ENCODE assay signal across 9 cellular contexts in genomic region chr20:37411408-37412306, GRCh38.
DNase-seq lines count a peak whose midpoint lies in the region; TF ChIP-seq lines count a peak whose summit lies in the region.
"Had no signal": no experiment of that assay in that cellular context is flagged by ENCODE, and none has a peak within 500 bp of the region (broad histone marks: within the 10 kb centered on the region; RNA-seq: fewer than 3 reads in every experiment).

No MANE protein-coding gene starts in this region.

- H3K4me1 ChIP-seq in mesenchymal stem cell (ENCODE audit: control insufficient read depth, insufficient read depth, low read depth, low read length): peaks cover 9% of the 10 kb centered on the region
- H3K4me1 ChIP-seq in esophagus squamous epithelium: peaks cover 11 to 60% (median 11%) of the 10 kb centered on the region in 3 donors

- H3K4me2 ChIP-seq in mesenchymal stem cell (ENCODE audit: low read length, poor library complexity, severe bottlenecking): no peak overlapping the region

- peak overlapping the region; percentile 47 for H3K4me3 ChIP-seq in GM12864 (ENCODE audit: low read depth, low read length)
- peak overlapping the region in 1 of 2 experiments; percentile 83 for H3K4me3 ChIP-seq in mesenchymal stem cell (ENCODE audit: insufficient read depth in 1 of 2, low read depth in 1 of 2, low read length in 2 of 2)
- peak overlapping the region in 2 of 4 donors; percentile 38 to 59 for H3K4me3 ChIP-seq in esophagus squamous epithelium

- peak overlapping the region; percentile 0 for H2AFZ ChIP-seq in mesenchymal stem cell (ENCODE audit: low read depth, low read length)

- no peak overlapping the region for H3K4me3 Mint-ChIP-seq in activated CD4-positive, alpha-beta memory T cell treated with anti-CD3 and anti-CD28 coated beads for 36 hours

- no peak overlapping the region for H4K8ac ChIP-seq in mesenchymal stem cell (ENCODE audit: low read length)

- 29% methylated on average over 7 of the region's 18 CpGs for WGBS in mesenchymal stem cell
- 21 to 32% methylated on average over 15 to 16 of the region's 18 CpGs for WGBS in esophagus squamous epithelium, 2 donors

- DNase-seq in AG20443 (ENCODE audit: low spot score): peak; percentile 44
- no peak for DNase-seq in GM12864 (ENCODE audit: low read depth)
- DNase-seq in activated CD4-positive, alpha-beta memory T cell treated with anti-CD3 and anti-CD28 coated beads for 36 hours: peak; percentile 19
- no peak for DNase-seq in mesenchymal stem cell
- no peak for DNase-seq in NCI-H774 (lab: John Stamatoyannopoulos, UW)
- DNase-seq in esophagus squamous epithelium (lab: John Stamatoyannopoulos, UW): no peak
- no peak for DNase-seq in RKO (ENCODE audit: low spot score)
- DNase-seq in SW 1271 (lab: John Stamatoyannopoulos, UW): no peak
- DNase-seq: activated gamma-delta T cell had no signal

- H3K27me3 ChIP-seq in mesenchymal stem cell (ENCODE audit: control insufficient read depth in 1 of 2, insufficient read depth in 1 of 2, low read length in 2 of 2) (peaks cover 79 to 90% of the 10 kb centered on the region in 2 experiments), esophagus squamous epithelium (peaks cover 0 to 70% (median 0%) of the 10 kb centered on the region in 4 donors)

- H3K4me1 Mint-ChIP-seq in activated CD4-positive, alpha-beta memory T cell treated with anti-CD3 and anti-CD28 coated beads for 36 hours (ENCODE audit: low read depth): peaks cover 4% of the 10 kb centered on the region

- H3K9me3 ChIP-seq in mesenchymal stem cell (ENCODE audit: control insufficient read depth, low read length) (no peaks in the 10 kb centered on the region), esophagus squamous epithelium (no peaks in the 10 kb centered on the region)

- no peak for TF ChIP-seq POLR2A in esophagus squamous epithelium (IDR thresholded peaks at IDR 0.05)

- no peak overlapping the region for H2BK15ac ChIP-seq in mesenchymal stem cell (ENCODE audit: low read depth, poor library complexity, severe bottlenecking)

- H2BK5ac ChIP-seq in mesenchymal stem cell (ENCODE audit: low read depth, low read length, poor library complexity, severe bottlenecking): no peak overlapping the region

- H3K36me3 Mint-ChIP-seq in activated CD4-positive, alpha-beta memory T cell treated with anti-CD3 and anti-CD28 coated beads for 36 hours: no peaks in the 10 kb centered on the region

- H4K91ac ChIP-seq in mesenchymal stem cell (ENCODE audit: low read length): no peak overlapping the region

- peak overlapping the region in 1 of 2 experiments; percentile 36 for H3K14ac ChIP-seq in mesenchymal stem cell (ENCODE audit: low read length in 2 of 2)

- TF ChIP-seq CTCF in GM12864 (IDR thresholded peaks at IDR 0.05; ENCODE audit: low read depth, low read length, missing control alignments) (no peak), esophagus squamous epithelium (IDR thresholded peaks at IDR 0.05) (no peak)

- intact Hi-C loops in activated CD4-positive, alpha-beta memory T cell treated with anti-CD3 and anti-CD28 coated beads for 36 hours (cut with micrococcal nuclease): no loop called here
- intact Hi-C loops in esophagus squamous epithelium (cut with DNase I): no loop called here

- H2BK12ac ChIP-seq in mesenchymal stem cell (ENCODE audit: low read length in 2 of 2): no peak overlapping the region

- CTCF ChIA-PET in activated CD4-positive, alpha-beta memory T cell treated with anti-CD3 and anti-CD28 coated beads for 36 hours (lab: Charles Lee): no interaction called here

- no peaks in the 10 kb centered on the region for H3K79me1 ChIP-seq in mesenchymal stem cell (replicated peaks; ENCODE audit: low read length, poor library complexity, severe bottlenecking)

- no peaks in the 10 kb centered on the region for H3K9me3 Mint-ChIP-seq in activated CD4-positive, alpha-beta memory T cell treated with anti-CD3 and anti-CD28 coated beads for 36 hours

- H3K9ac ChIP-seq in mesenchymal stem cell (ENCODE audit: low read length): peak overlapping the region; percentile 49

- H3K36me3 ChIP-seq in mesenchymal stem cell (ENCODE audit: control insufficient read depth in 1 of 2, insufficient read depth in 2 of 2, low read depth in 1 of 2, low read length in 2 of 2): no peaks in the 10 kb centered on the region
- H3K36me3 ChIP-seq in esophagus squamous epithelium: no peaks in the 10 kb centered on the region

- H3K18ac ChIP-seq in mesenchymal stem cell (ENCODE audit: low read depth in 1 of 2, low read length in 2 of 2): peak overlapping the region in 1 of 2 experiments; percentile 52

- no peak overlapping the region for H2AK5ac ChIP-seq in mesenchymal stem cell (ENCODE audit: low read length, severe bottlenecking)

- no peak overlapping the region for H3K27ac Mint-ChIP-seq in activated CD4-positive, alpha-beta memory T cell treated with anti-CD3 and anti-CD28 coated beads for 36 hours

- H3K27me3 Mint-ChIP-seq in activated CD4-positive, alpha-beta memory T cell treated with anti-CD3 and anti-CD28 coated beads for 36 hours: peaks cover 16% of the 10 kb centered on the region

- H3K4ac ChIP-seq in mesenchymal stem cell (ENCODE audit: low read depth in 1 of 2, low read length in 2 of 2): no peak overlapping the region

- H3K27ac ChIP-seq in mesenchymal stem cell (ENCODE audit: low read length, poor library complexity, severe bottlenecking) (no peak overlapping the region), esophagus squamous epithelium (no peak overlapping the region)

- POLR2A ChIA-PET in activated CD4-positive, alpha-beta memory T cell treated with anti-CD3 and anti-CD28 coated beads for 36 hours (lab: Charles Lee): no interaction called here

- no peak overlapping the region for H3K23ac ChIP-seq in mesenchymal stem cell (ENCODE audit: low read length in 2 of 2)

- H2BK120ac ChIP-seq in mesenchymal stem cell (ENCODE audit: low read depth, low read length): no peak overlapping the region

Comparison
In these comparisons a context has a peak if more than half of its experiments do, and no peak if none do; other contexts are left out.
1. DNase-seq: peak in AG20443 (single experiment) and activated CD4-positive, alpha-beta memory T cell treated with anti-CD3 and anti-CD28 coated beads for 36 hours (single experiment); none in GM12864 (single experiment), mesenchymal stem cell (single experiment), NCI-H774 (single experiment), esophagus squamous epithelium (single experiment), RKO (single experiment) and SW 1271 (0 of 2).